In the genomic region with DNA sequence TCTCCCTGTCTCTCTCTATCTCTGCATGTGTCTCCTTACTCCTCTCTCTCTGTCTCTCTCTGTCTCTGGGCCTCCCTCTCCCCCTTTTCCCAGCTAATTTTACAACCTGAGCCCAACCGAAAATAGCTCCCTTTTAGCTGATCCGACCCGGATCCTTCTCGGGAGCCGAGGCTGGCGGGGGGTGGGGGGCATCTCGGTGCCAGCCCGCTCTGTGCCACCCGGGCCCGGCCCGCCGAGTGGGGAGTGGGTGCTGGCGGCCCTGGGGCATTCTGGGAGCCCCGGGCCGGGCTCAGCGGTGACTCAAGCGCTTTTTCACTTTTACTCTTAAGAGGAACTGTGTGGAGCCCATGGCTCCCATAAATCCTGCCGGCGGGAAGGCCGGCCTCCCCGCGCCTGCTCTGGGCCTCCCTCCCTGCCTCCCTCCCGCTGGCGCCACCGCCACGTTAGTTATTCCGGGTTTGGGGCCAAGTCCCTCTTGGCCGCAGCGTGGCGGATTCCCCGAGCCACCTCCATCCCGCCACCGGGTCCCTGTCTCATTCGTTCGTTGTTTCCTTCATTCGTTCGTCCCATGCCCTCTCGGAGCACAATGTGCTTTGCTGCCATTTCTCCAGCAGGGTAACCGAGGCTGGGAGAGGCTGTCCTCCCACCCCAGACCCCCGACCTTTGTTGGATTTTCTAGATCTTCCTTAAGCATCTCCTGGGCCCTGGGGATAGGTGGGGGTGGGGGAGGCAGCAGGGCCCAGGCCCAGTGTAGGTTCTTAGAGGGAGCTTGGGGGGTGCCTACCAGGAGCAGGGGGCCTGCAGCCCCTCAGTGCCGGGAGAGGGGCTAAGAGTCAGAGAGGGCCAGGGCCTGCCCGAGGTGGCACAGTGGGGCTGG, we compare ENCODE assay signal across 1 cellular context.
TF ChIP-seq lines count a peak whose summit lies in the region.

No MANE protein-coding gene starts in this region.

TF ChIP-seq in HepG2, 621 proteins besides CTCF, POLR2A, EP300 and RAD21:
- TF ChIP-seq, protein P1, sequence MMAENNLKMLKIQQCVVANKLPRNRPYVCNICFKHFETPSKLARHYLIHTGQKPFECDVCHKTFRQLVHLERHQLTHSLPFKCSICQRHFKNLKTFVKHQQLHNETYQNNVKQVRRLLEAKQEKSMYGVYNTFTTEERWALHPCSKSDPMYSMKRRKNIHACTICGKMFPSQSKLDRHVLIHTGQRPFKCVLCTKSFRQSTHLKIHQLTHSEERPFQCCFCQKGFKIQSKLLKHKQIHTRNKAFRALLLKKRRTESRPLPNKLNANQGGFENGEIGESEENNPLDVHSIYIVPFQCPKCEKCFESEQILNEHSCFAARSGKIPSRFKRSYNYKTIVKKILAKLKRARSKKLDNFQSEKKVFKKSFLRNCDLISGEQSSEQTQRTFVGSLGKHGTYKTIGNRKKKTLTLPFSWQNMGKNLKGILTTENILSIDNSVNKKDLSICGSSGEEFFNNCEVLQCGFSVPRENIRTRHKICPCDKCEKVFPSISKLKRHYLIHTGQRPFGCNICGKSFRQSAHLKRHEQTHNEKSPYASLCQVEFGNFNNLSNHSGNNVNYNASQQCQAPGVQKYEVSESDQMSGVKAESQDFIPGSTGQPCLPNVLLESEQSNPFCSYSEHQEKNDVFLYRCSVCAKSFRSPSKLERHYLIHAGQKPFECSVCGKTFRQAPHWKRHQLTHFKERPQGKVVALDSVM (CRISPR knock-in tag; IDR thresholded peaks at IDR 0.05), result peak; percentile 59
- TF ChIP-seq ZSCAN29 (CRISPR knock-in tag; conservative IDR thresholded peaks at IDR 0.05), result no peak
- TF ChIP-seq HNRNPL (IDR thresholded peaks at IDR 0.05; ENCODE audit: low read depth, low read length), result 0 out of 2 replicates have a peak, but pooled peaks have one; percentile 34
- TF ChIP-seq, protein P2, sequence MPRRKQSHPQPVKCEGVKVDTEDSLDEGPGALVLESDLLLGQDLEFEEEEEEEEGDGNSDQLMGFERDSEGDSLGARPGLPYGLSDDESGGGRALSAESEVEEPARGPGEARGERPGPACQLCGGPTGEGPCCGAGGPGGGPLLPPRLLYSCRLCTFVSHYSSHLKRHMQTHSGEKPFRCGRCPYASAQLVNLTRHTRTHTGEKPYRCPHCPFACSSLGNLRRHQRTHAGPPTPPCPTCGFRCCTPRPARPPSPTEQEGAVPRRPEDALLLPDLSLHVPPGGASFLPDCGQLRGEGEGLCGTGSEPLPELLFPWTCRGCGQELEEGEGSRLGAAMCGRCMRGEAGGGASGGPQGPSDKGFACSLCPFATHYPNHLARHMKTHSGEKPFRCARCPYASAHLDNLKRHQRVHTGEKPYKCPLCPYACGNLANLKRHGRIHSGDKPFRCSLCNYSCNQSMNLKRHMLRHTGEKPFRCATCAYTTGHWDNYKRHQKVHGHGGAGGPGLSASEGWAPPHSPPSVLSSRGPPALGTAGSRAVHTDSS (CRISPR knock-in tag; conservative IDR thresholded peaks at IDR 0.05), result no peak
- TF ChIP-seq, protein P3, sequence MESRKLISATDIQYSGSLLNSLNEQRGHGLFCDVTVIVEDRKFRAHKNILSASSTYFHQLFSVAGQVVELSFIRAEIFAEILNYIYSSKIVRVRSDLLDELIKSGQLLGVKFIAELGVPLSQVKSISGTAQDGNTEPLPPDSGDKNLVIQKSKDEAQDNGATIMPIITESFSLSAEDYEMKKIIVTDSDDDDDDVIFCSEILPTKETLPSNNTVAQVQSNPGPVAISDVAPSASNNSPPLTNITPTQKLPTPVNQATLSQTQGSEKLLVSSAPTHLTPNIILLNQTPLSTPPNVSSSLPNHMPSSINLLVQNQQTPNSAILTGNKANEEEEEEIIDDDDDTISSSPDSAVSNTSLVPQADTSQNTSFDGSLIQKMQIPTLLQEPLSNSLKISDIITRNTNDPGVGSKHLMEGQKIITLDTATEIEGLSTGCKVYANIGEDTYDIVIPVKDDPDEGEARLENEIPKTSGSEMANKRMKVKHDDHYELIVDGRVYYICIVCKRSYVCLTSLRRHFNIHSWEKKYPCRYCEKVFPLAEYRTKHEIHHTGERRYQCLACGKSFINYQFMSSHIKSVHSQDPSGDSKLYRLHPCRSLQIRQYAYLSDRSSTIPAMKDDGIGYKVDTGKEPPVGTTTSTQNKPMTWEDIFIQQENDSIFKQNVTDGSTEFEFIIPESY (CRISPR knock-in tag; IDR thresholded peaks at IDR 0.05), result peak; percentile 89
- TF ChIP-seq HNRNPLL (IDR thresholded peaks at IDR 0.05; ENCODE audit: low read depth, low read length, poor library complexity, severe bottlenecking), result no peak
- TF ChIP-seq, protein P4, sequence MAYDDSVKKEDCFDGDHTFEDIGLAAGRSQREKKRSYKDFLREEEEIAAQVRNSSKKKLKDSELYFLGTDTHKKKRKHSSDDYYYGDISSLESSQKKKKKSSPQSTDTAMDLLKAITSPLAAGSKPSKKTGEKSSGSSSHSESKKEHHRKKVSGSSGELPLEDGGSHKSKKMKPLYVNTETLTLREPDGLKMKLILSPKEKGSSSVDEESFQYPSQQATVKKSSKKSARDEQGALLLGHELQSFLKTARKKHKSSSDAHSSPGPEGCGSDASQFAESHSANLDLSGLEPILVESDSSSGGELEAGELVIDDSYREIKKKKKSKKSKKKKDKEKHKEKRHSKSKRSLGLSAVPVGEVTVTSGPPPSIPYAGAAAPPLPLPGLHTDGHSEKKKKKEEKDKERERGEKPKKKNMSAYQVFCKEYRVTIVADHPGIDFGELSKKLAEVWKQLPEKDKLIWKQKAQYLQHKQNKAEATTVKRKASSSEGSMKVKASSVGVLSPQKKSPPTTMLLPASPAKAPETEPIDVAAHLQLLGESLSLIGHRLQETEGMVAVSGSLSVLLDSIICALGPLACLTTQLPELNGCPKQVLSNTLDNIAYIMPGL (CRISPR knock-in tag; IDR thresholded peaks at IDR 0.05; ENCODE audit: borderline replicate concordance in 1 of 2, low read depth in 1 of 2), result no peak
